ENCODE assay signal across 9 cellular contexts in the genomic region with DNA sequence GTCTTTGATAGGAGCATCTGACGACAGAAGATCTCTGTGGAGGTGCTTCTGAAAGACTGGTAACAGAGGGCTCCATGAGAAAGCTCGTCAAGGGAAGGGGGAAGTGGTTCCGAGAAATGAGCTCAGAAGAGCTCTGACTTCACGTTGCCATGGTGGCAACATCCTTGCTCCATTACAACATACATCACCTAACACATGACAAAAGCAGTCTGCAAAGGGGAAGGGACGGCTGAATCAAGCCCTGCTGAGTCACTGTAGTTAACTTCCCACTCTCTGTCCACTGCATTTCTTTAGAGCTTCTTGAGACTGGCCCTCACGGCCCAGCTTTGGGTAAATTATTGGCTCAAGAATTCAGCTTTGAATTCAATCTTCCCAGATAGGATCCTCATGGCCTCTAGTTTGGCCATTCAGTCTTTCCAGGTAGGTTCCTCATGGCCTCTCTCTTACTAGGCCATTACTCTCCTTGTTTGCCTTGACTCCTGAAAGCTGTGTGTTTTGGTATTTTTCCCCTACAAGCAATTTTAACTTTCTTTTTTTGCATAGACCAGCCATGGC.
A peak's percentile ranks its signal among the peaks of the same experiment; 100 is the strongest.
DNase-seq lines count a peak whose midpoint lies in the region; ATAC-seq and TF ChIP-seq lines count a peak whose summit lies in the region.
"Had no signal": no experiment of that assay in that cellular context is flagged by ENCODE, and none has a peak within 500 bp of the region (broad histone marks: within the 10 kb centered on the region; RNA-seq: fewer than 3 reads in every experiment).

No MANE protein-coding gene starts in this region.

- 57 to 70% methylated on average over 6 of the region's 6 CpGs for WGBS in gastroesophageal sphincter (ENCODE audit: low coverage in 1 of 2), 2 donors

- H3K9me3 ChIP-seq in gastroesophageal sphincter: no peaks in the 10 kb centered on the region

- no peak overlapping the region for H3K4me3 ChIP-seq in gastroesophageal sphincter

- peak overlapping the region; percentile 56 for H3K27ac Mint-ChIP-seq in T-helper 2 cell treated with Interferon-gamma antibody and Interleukin-4, amounts not matched to agents 5 μg/mL and 100 μg/mL, for 36 hours
- H3K27ac Mint-ChIP-seq in stimulated activated naive B cell treated with anti-CD40 and anti-IgM and Interleukin-4, amounts not matched to agents 10 μg/mL and 1 μg/mL and 100 μg/mL, for 72 hours: no peak overlapping the region

- ATAC-seq in gastroesophageal sphincter: peak; percentile 70
- peak; percentile 59 to 75 for ATAC-seq in stimulated activated naive B cell treated with anti-CD40 and anti-IgM and Interleukin-4, amounts not matched to agents 10 μg/mL and 1 μg/mL and 100 μg/mL, for 72 hours (replicated peaks)

- DNase-seq in DMS153 (lab: John Stamatoyannopoulos, UW) (peak; percentile 42), DMS153 treated with DMSO at 0.1 percent for 48 hours (lab: John Stamatoyannopoulos, UW; ENCODE audit: unreplicated experiment) (no peak), HUDEP-2 (lab: John Stamatoyannopoulos, UW; ENCODE audit: unreplicated experiment in 76 of 76) (no peak), cortex of kidney (lab: John Stamatoyannopoulos, UW) (no peak), retina (no peak)
- DNase-seq in T-helper 2 cell treated with Interferon-gamma antibody and Interleukin-4, amounts not matched to agents 5 μg/mL and 100 μg/mL, for 36 hours (ENCODE audit: low spot score): peak; percentile 15
- no peak for DNase-seq in stimulated activated naive B cell treated with anti-CD40 and anti-IgM and Interleukin-4, amounts not matched to agents 10 μg/mL and 1 μg/mL and 100 μg/mL, for 72 hours

- H3K36me3 Mint-ChIP-seq in T-helper 2 cell treated with Interferon-gamma antibody and Interleukin-4, amounts not matched to agents 5 μg/mL and 100 μg/mL, for 36 hours (ENCODE audit: low read depth): peaks cover 2% of the 10 kb centered on the region
- H3K36me3 Mint-ChIP-seq in stimulated activated naive B cell treated with anti-CD40 and anti-IgM and Interleukin-4, amounts not matched to agents 10 μg/mL and 1 μg/mL and 100 μg/mL, for 72 hours: no peaks in the 10 kb centered on the region

- no peaks in the 10 kb centered on the region for H3K27me3 Mint-ChIP-seq in T-helper 2 cell treated with Interferon-gamma antibody and Interleukin-4, amounts not matched to agents 5 μg/mL and 100 μg/mL, for 36 hours (ENCODE audit: low read depth)
- H3K27me3 Mint-ChIP-seq in stimulated activated naive B cell treated with anti-CD40 and anti-IgM and Interleukin-4, amounts not matched to agents 10 μg/mL and 1 μg/mL and 100 μg/mL, for 72 hours: peaks cover 0 to 5% of the 10 kb centered on the region in 2 donors

- no peaks in the 10 kb centered on the region for H3K36me3 ChIP-seq in gastroesophageal sphincter

- peak overlapping the region in 1 of 4 donors; percentile 41 for H3K27ac ChIP-seq in gastroesophageal sphincter
- H3K27ac ChIP-seq: 22Rv1 had no signal

- TF ChIP-seq POLR2A in gastroesophageal sphincter (IDR thresholded peaks at IDR 0.05): no peak

- H3K4me3 Mint-ChIP-seq in T-helper 2 cell treated with Interferon-gamma antibody and Interleukin-4, amounts not matched to agents 5 μg/mL and 100 μg/mL, for 36 hours: no peak overlapping the region
- no peak overlapping the region for H3K4me3 Mint-ChIP-seq in stimulated activated naive B cell treated with anti-CD40 and anti-IgM and Interleukin-4, amounts not matched to agents 10 μg/mL and 1 μg/mL and 100 μg/mL, for 72 hours

- no peak for TF ChIP-seq CTCF in gastroesophageal sphincter (IDR thresholded peaks at IDR 0.05)

- no peaks in the 10 kb centered on the region for H3K27me3 ChIP-seq in gastroesophageal sphincter

- H3K9me3 Mint-ChIP-seq in T-helper 2 cell treated with Interferon-gamma antibody and Interleukin-4, amounts not matched to agents 5 μg/mL and 100 μg/mL, for 36 hours: peaks cover 7% of the 10 kb centered on the region
- H3K9me3 Mint-ChIP-seq in stimulated activated naive B cell treated with anti-CD40 and anti-IgM and Interleukin-4, amounts not matched to agents 10 μg/mL and 1 μg/mL and 100 μg/mL, for 72 hours: peaks cover 0 to 1% of the 10 kb centered on the region in 2 donors

- peaks cover 42% of the 10 kb centered on the region for H3K4me1 Mint-ChIP-seq in T-helper 2 cell treated with Interferon-gamma antibody and Interleukin-4, amounts not matched to agents 5 μg/mL and 100 μg/mL, for 36 hours (ENCODE audit: low read depth)
- peaks cover 0 to 7% of the 10 kb centered on the region in 2 donors for H3K4me1 Mint-ChIP-seq in stimulated activated naive B cell treated with anti-CD40 and anti-IgM and Interleukin-4, amounts not matched to agents 10 μg/mL and 1 μg/mL and 100 μg/mL, for 72 hours

- H3K4me1 ChIP-seq in gastroesophageal sphincter: peaks cover 8 to 20% (median 19%) of the 10 kb centered on the region in 3 donors

- no peak for TF ChIP-seq EP300 in gastroesophageal sphincter (IDR thresholded peaks at IDR 0.05)

Comparison
In these comparisons a context has a peak if more than half of its experiments do, and no peak if none do; other contexts are left out.
1. DNase-seq: peak in DMS153 (single experiment) and T-helper 2 cell treated with Interferon-gamma antibody and Interleukin-4, amounts not matched to agents 5 μg/mL and 100 μg/mL, for 36 hours (single experiment); none in DMS153 treated with DMSO at 0.1 percent for 48 hours (single experiment), stimulated activated naive B cell treated with anti-CD40 and anti-IgM and Interleukin-4, amounts not matched to agents 10 μg/mL and 1 μg/mL and 100 μg/mL, for 72 hours (single experiment), HUDEP-2 (0 of 76), cortex of kidney (single experiment) and retina (single experiment).